In genomic region chr22:20937794-20938148, GRCh38 we compare ENCODE assay signal across 22 cellular contexts. TPM values are rescaled to one million over a fixed set of nuclear protein-coding genes. Genes with fewer than 3 reads are reported as not detected.
DNase-seq lines count a peak whose midpoint lies in the region; ATAC-seq and TF ChIP-seq lines count a peak whose summit lies in the region.
"Had no signal": no experiment of that assay in that cellular context is flagged by ENCODE, and none has a peak within 500 bp of the region (broad histone marks: within the 10 kb centered on the region; RNA-seq: fewer than 3 reads in every experiment).

No MANE protein-coding gene starts in this region.

- CTCF ChIA-PET in T-cell (lab: Charles Lee) = interaction anchor here in 1 of 2 donors (1.0 to 1.2 kb wide), 2 partner anchors 33 to 37 kb away, joined by 3 to 4 read pairs; no protein-coding TSS in a partner anchor

- H3K4me3 ChIP-seq in foreskin fibroblast (ENCODE audit: low read depth in 1 of 2, low read length in 2 of 2) = no peak overlapping the region
- H3K4me3 ChIP-seq: BLaER1, esophagus squamous epithelium, right atrium auricular region had no signal

- H3K36me3 Mint-ChIP-seq in natural killer cell = peaks cover 5% of the 10 kb centered on the region
- H3K36me3 Mint-ChIP-seq in natural killer cell treated with Interleukin-12 subunit alpha and Interleukin-12 subunit beta and Interleukin-15 and Interleukin-18, amount 100 ng/mL, for 72 hours = peaks cover 4% of the 10 kb centered on the region
- H3K36me3 Mint-ChIP-seq in effector memory CD8-positive, alpha-beta T cell (ENCODE audit: insufficient read depth) = peaks cover 57% of the 10 kb centered on the region
- peaks cover 77% of the 10 kb centered on the region for H3K36me3 Mint-ChIP-seq in nephron progenitor cell (ENCODE audit: low read depth)
- H3K36me3 Mint-ChIP-seq in T-cell = peaks cover 37% of the 10 kb centered on the region

- H3K27ac Mint-ChIP-seq in natural killer cell (peak overlapping the region; percentile 67 to 84), nephron progenitor cell (peak overlapping the region; percentile 94), T-cell (no peak overlapping the region)
- peak overlapping the region in 1 of 2 donors; percentile 19 for H3K27ac Mint-ChIP-seq in natural killer cell treated with Interleukin-12 subunit alpha and Interleukin-12 subunit beta and Interleukin-15 and Interleukin-18, amount 100 ng/mL, for 72 hours
- H3K27ac Mint-ChIP-seq in effector memory CD8-positive, alpha-beta T cell = peak overlapping the region; percentile 16 to 27

- POLR2A ChIA-PET in T-cell (lab: Charles Lee) = interaction anchor here in 1 of 2 donors (0.7 kb wide), 1 partner anchor 86 kb away, joined by 5 read pairs; no protein-coding TSS in a partner anchor

- H3K4me3 Mint-ChIP-seq in natural killer cell (peak overlapping the region; percentile 33), nephron progenitor cell (no peak overlapping the region), T-cell (peak overlapping the region in 1 of 3 donors; percentile 56)
- H3K4me3 Mint-ChIP-seq in natural killer cell treated with Interleukin-12 subunit alpha and Interleukin-12 subunit beta and Interleukin-15 and Interleukin-18, amount 100 ng/mL, for 72 hours = no peak overlapping the region
- peak overlapping the region; percentile 69 for H3K4me3 Mint-ChIP-seq in effector memory CD8-positive, alpha-beta T cell
- H3K4me3 Mint-ChIP-seq: activated CD4-positive, alpha-beta T cell treated with anti-CD3 and anti-CD28 coated beads for 36 hours had no signal

- H3K27me3 Mint-ChIP-seq in natural killer cell (ENCODE audit: low read depth in 2 of 2) (no peaks in the 10 kb centered on the region), nephron progenitor cell (ENCODE audit: low read depth, poor library complexity) (no peaks in the 10 kb centered on the region), T-cell (no peaks in the 10 kb centered on the region)
- no peaks in the 10 kb centered on the region for H3K27me3 Mint-ChIP-seq in natural killer cell treated with Interleukin-12 subunit alpha and Interleukin-12 subunit beta and Interleukin-15 and Interleukin-18, amount 100 ng/mL, for 72 hours
- H3K27me3 Mint-ChIP-seq in effector memory CD8-positive, alpha-beta T cell = no peaks in the 10 kb centered on the region
- H3K27me3 Mint-ChIP-seq: activated CD4-positive, alpha-beta T cell treated with anti-CD3 and anti-CD28 coated beads for 36 hours had no signal

- H3K4me1 Mint-ChIP-seq in natural killer cell (peaks cover 69 to 78% of the 10 kb centered on the region in 2 donors), nephron progenitor cell (peaks cover 29% of the 10 kb centered on the region), T-cell (peaks cover 84 to 87% (median 85%) of the 10 kb centered on the region in 3 donors)
- peaks cover 49 to 59% of the 10 kb centered on the region in 2 donors for H3K4me1 Mint-ChIP-seq in natural killer cell treated with Interleukin-12 subunit alpha and Interleukin-12 subunit beta and Interleukin-15 and Interleukin-18, amount 100 ng/mL, for 72 hours (ENCODE audit: low read depth in 2 of 2)
- H3K4me1 Mint-ChIP-seq in effector memory CD8-positive, alpha-beta T cell (ENCODE audit: low read depth in 2 of 2) = peaks cover 47 to 81% of the 10 kb centered on the region in 2 donors

- no peaks in the 10 kb centered on the region for H3K9me3 Mint-ChIP-seq in natural killer cell
- H3K9me3 Mint-ChIP-seq in natural killer cell treated with Interleukin-12 subunit alpha and Interleukin-12 subunit beta and Interleukin-15 and Interleukin-18, amount 100 ng/mL, for 72 hours = no peaks in the 10 kb centered on the region
- H3K9me3 Mint-ChIP-seq in effector memory CD8-positive, alpha-beta T cell = no peaks in the 10 kb centered on the region
- no peaks in the 10 kb centered on the region for H3K9me3 Mint-ChIP-seq in nephron progenitor cell
- H3K9me3 Mint-ChIP-seq in T-cell = no peaks in the 10 kb centered on the region
- H3K9me3 Mint-ChIP-seq: activated naive CD4-positive, alpha-beta T cell treated with anti-CD3 and anti-CD28 coated beads, Interleukin-2, amount 50 U/mL, for 72 hours had no signal

- ATAC-seq in natural killer cell (no peak), GM21786 (IDR thresholded peaks at IDR 0.05; ENCODE audit: unreplicated experiment) (no peak), T-cell (replicated peaks in 1 of 4) (no peak)
- ATAC-seq in natural killer cell treated with Interleukin-12 subunit alpha and Interleukin-12 subunit beta and Interleukin-15 and Interleukin-18, amount 100 ng/mL, for 72 hours = no peak
- no peak for ATAC-seq in effector memory CD8-positive, alpha-beta T cell (replicated peaks)
- ATAC-seq: activated CD4-positive, alpha-beta T cell treated with anti-CD3 and anti-CD28 coated beads for 36 hours; activated naive CD4-positive, alpha-beta T cell treated with anti-CD3 and anti-CD28 coated beads, Interleukin-2, amount 50 U/mL, for 72 hours; PC-3 had no signal

- intact Hi-C loops in natural killer cell (cut with micrococcal nuclease) = no loop called here

- TF ChIP-seq CTCF in natural killer cell (IDR thresholded peaks at IDR 0.05) (no peak), nephron progenitor cell (IDR thresholded peaks at IDR 0.05) (no peak), foreskin fibroblast (IDR thresholded peaks at IDR 0.05; ENCODE audit: low read depth, low read length) (no peak)

- DNase-seq in natural killer cell (no peak), nephron progenitor cell (no peak), HPDE6-E6E7 (ENCODE audit: extremely low spot score) (no peak), foreskin fibroblast (no peak), T-cell (no peak)
- DNase-seq in natural killer cell treated with Interleukin-12 subunit alpha and Interleukin-12 subunit beta and Interleukin-15 and Interleukin-18, amount 100 ng/mL, for 72 hours (ENCODE audit: low spot score) = no peak
- DNase-seq in effector memory CD8-positive, alpha-beta T cell = no peak
- DNase-seq: activated CD4-positive, alpha-beta T cell treated with anti-CD3 and anti-CD28 coated beads for 36 hours; activated T-cell treated with anti-CD3 and anti-CD28 coated beads, Interleukin-2, amount 50 U/mL, for 48 hours; effector memory CD4-positive, alpha-beta T cell; esophagus squamous epithelium; HCEC 1CT; KG1; NCI-H187; NCI-H2227 treated with DMSO at 0.1 percent for 48 hours; NCI-H774; PC-3; SHP77 had no signal

RNA-seq across cellular contexts. Expression of gene CRKL, which starts 20.6 kb away (rescaled TPM):
- total RNA-seq in natural killer cell (10 to 100 TPM; 50.7 to 71.2 (median 67.4) TPM), T-cell (10 to 100 TPM; 41.7 to 87.7 (median 85.4) TPM)
- 100 to 1,000 TPM in 1 of 2 donors, 10 to 100 TPM in 1; 78.4 to 105 TPM for total RNA-seq in natural killer cell treated with Interleukin-12 subunit alpha and Interleukin-12 subunit beta and Interleukin-15 and Interleukin-18, amount 100 ng/mL, for 72 hours

RNA-seq across cellular contexts. Expression of gene AIFM3, which starts 29.3 kb away (rescaled TPM):
- total RNA-seq in natural killer cell (1 to 10 TPM; 1.5 to 2.3 (median 2.2) TPM), T-cell (1 to 10 TPM in 2 of 5 donors, under 1 TPM in 3; 0.33 to 1.7 (median 0.66) TPM)
- 1 to 10 TPM in 1 of 2 donors, not detected in 1; 1.5 TPM for total RNA-seq in natural killer cell treated with Interleukin-12 subunit alpha and Interleukin-12 subunit beta and Interleukin-15 and Interleukin-18, amount 100 ng/mL, for 72 hours

RNA-seq across cellular contexts. Expression of gene LZTR1, which starts 44.3 kb away (rescaled TPM):
- total RNA-seq in natural killer cell (10 to 100 TPM; 71.9 to 85.0 (median 82.0) TPM), T-cell (100 to 1,000 TPM in 3 of 5 donors, 10 to 100 TPM in 2; 57.1 to 118 (median 105) TPM)
- 100 to 1,000 TPM in 1 of 2 donors, 10 to 100 TPM in 1; 76.2 to 133 TPM for total RNA-seq in natural killer cell treated with Interleukin-12 subunit alpha and Interleukin-12 subunit beta and Interleukin-15 and Interleukin-18, amount 100 ng/mL, for 72 hours

Comparison
In these comparisons a context has a peak if more than half of its experiments do, and no peak if none do; other contexts are left out.
1. H3K4me3 Mint-ChIP-seq: peak in natural killer cell (single experiment) and effector memory CD8-positive, alpha-beta T cell (2 of 2); none in natural killer cell treated with Interleukin-12 subunit alpha and Interleukin-12 subunit beta and Interleukin-15 and Interleukin-18, amount 100 ng/mL, for 72 hours (single experiment) and nephron progenitor cell (single experiment).
2. H3K27ac Mint-ChIP-seq: peak in natural killer cell (2 of 2), effector memory CD8-positive, alpha-beta T cell (2 of 2) and nephron progenitor cell (single experiment); none in T-cell (0 of 2).